9 cellular contexts compared by ENCODE assay signal in the genomic region with DNA sequence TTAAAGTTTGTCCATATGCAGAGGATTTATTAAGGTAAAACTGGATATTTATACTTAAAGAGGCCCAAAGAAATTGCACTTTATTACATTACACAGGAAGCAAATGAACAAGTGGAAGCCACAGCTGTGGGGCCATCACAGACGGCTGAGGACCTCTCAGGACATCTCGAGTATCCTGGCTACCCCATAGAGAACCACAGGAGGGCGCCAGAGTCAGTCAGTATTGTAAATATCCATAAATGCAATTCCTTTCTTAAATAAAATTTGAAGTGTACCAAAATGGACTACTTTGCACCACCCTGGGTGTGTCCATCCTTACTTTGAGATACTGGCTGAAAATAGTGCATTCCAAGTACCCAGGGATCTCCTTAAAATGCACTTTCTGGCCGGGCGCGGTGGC.
DNase-seq lines count a peak whose midpoint lies in the region; ATAC-seq and TF ChIP-seq lines count a peak whose summit lies in the region.
"Had no signal": no experiment of that assay in that cellular context is flagged by ENCODE, and none has a peak within 500 bp of the region (broad histone marks: within the 10 kb centered on the region; RNA-seq: fewer than 3 reads in every experiment).

No MANE protein-coding gene starts in this region.

- no peaks in the 10 kb centered on the region for H3K36me3 ChIP-seq in GM23338 (ENCODE audit: insufficient read depth)

- no peaks in the 10 kb centered on the region for H3K79me2 ChIP-seq in GM23338 (replicated peaks; ENCODE audit: insufficient read depth)

- no peak overlapping the region for H2AFZ ChIP-seq in GM23338

- no peaks in the 10 kb centered on the region for H3K27me3 Mint-ChIP-seq in GM23338 (ENCODE audit: insufficient read depth, low read depth, poor library complexity)
- H3K27me3 Mint-ChIP-seq in T-helper 2 cell treated with Interferon-gamma antibody and Interleukin-4, amounts not matched to agents 5 μg/mL and 100 μg/mL, for 36 hours (ENCODE audit: low read depth): peaks cover 4% of the 10 kb centered on the region

- peaks cover 4% of the 10 kb centered on the region; the same call in 1 of the 2 replicates for H3K4me1 ChIP-seq in GM23338 (ENCODE audit: insufficient read depth)

- no peaks in the 10 kb centered on the region for H3F3A ChIP-seq in GM23338 (replicated peaks; ENCODE audit: low read depth)

- no peaks in the 10 kb centered on the region for H3K27me3 ChIP-seq in GM23338 (ENCODE audit: insufficient read depth)

- H3K9me2 ChIP-seq in GM23338 (ENCODE audit: insufficient read depth): peaks cover 3% of the 10 kb centered on the region; the same call in 1 of the 2 replicates

- TF ChIP-seq CTCF in AG09319 (IDR thresholded peaks at IDR 0.05; ENCODE audit: low read depth, low read length): peak; percentile 63
- peak; percentile 71 to 90 for TF ChIP-seq CTCF in GM23338 (conservative IDR thresholded peaks at IDR 0.05; ENCODE audit: low read depth in 2 of 2)

- no peaks in the 10 kb centered on the region for H3K4me1 Mint-ChIP-seq in GM23338
- no peaks in the 10 kb centered on the region for H3K4me1 Mint-ChIP-seq in T-helper 2 cell treated with Interferon-gamma antibody and Interleukin-4, amounts not matched to agents 5 μg/mL and 100 μg/mL, for 36 hours (ENCODE audit: low read depth)

- H3K9me3 Mint-ChIP-seq in GM23338: peaks cover 8% of the 10 kb centered on the region; the same call in 2 of the 3 replicates
- no peaks in the 10 kb centered on the region for H3K9me3 Mint-ChIP-seq in T-helper 2 cell treated with Interferon-gamma antibody and Interleukin-4, amounts not matched to agents 5 μg/mL and 100 μg/mL, for 36 hours

- H3K27ac ChIP-seq in GM23338 (ENCODE audit: low read depth): no peak overlapping the region
- H3K27ac ChIP-seq: skin epidermis had no signal

- H3K4me2 ChIP-seq in GM23338: no peak overlapping the region

- peaks cover 8% of the 10 kb centered on the region; the same call in 2 of the 3 replicates for H3K36me3 Mint-ChIP-seq in GM23338 (ENCODE audit: low read depth)
- no peaks in the 10 kb centered on the region for H3K36me3 Mint-ChIP-seq in T-helper 2 cell treated with Interferon-gamma antibody and Interleukin-4, amounts not matched to agents 5 μg/mL and 100 μg/mL, for 36 hours (ENCODE audit: low read depth)

- no peak for DNase-seq in AG09319 (ENCODE audit: extremely low read depth, low read depth)
- peak; percentile 80 for DNase-seq in GM23338 (ENCODE audit: low spot score)
- peak; percentile 20 for DNase-seq in T-helper 2 cell treated with Interferon-gamma antibody and Interleukin-4, amounts not matched to agents 5 μg/mL and 100 μg/mL, for 36 hours (ENCODE audit: low spot score)
- peak; percentile 46 for DNase-seq in glomerular visceral epithelial cell (ENCODE audit: extremely low spot score)
- no peak for DNase-seq in HuH-7.5 (ENCODE audit: low spot score)

- H3K27ac Mint-ChIP-seq in GM23338: no peak overlapping the region
- H3K27ac Mint-ChIP-seq in T-helper 2 cell treated with Interferon-gamma antibody and Interleukin-4, amounts not matched to agents 5 μg/mL and 100 μg/mL, for 36 hours: no peak overlapping the region

- no peak overlapping the region for H3K4me3 Mint-ChIP-seq in GM23338
- no peak overlapping the region for H3K4me3 Mint-ChIP-seq in T-helper 2 cell treated with Interferon-gamma antibody and Interleukin-4, amounts not matched to agents 5 μg/mL and 100 μg/mL, for 36 hours

- peak; percentile 75 for ATAC-seq in GM23338
- ATAC-seq in GM21367 (IDR thresholded peaks at IDR 0.05; ENCODE audit: unreplicated experiment): no peak
- no peak for ATAC-seq in HG02884 (IDR thresholded peaks at IDR 0.05; ENCODE audit: unreplicated experiment)
- no peak for ATAC-seq in GM21529 (IDR thresholded peaks at IDR 0.05; ENCODE audit: unreplicated experiment)

- no peak overlapping the region for H3K4me3 ChIP-seq in GM23338
- H3K4me3 ChIP-seq: skin epidermis had no signal

- no peaks in the 10 kb centered on the region for H4K20me1 ChIP-seq in GM23338 (replicated peaks; ENCODE audit: insufficient read depth)

TF ChIP-seq in GM23338, 12 proteins besides CTCF, POLR2A, EP300 and RAD21:
- TF ChIP-seq, protein P1, sequence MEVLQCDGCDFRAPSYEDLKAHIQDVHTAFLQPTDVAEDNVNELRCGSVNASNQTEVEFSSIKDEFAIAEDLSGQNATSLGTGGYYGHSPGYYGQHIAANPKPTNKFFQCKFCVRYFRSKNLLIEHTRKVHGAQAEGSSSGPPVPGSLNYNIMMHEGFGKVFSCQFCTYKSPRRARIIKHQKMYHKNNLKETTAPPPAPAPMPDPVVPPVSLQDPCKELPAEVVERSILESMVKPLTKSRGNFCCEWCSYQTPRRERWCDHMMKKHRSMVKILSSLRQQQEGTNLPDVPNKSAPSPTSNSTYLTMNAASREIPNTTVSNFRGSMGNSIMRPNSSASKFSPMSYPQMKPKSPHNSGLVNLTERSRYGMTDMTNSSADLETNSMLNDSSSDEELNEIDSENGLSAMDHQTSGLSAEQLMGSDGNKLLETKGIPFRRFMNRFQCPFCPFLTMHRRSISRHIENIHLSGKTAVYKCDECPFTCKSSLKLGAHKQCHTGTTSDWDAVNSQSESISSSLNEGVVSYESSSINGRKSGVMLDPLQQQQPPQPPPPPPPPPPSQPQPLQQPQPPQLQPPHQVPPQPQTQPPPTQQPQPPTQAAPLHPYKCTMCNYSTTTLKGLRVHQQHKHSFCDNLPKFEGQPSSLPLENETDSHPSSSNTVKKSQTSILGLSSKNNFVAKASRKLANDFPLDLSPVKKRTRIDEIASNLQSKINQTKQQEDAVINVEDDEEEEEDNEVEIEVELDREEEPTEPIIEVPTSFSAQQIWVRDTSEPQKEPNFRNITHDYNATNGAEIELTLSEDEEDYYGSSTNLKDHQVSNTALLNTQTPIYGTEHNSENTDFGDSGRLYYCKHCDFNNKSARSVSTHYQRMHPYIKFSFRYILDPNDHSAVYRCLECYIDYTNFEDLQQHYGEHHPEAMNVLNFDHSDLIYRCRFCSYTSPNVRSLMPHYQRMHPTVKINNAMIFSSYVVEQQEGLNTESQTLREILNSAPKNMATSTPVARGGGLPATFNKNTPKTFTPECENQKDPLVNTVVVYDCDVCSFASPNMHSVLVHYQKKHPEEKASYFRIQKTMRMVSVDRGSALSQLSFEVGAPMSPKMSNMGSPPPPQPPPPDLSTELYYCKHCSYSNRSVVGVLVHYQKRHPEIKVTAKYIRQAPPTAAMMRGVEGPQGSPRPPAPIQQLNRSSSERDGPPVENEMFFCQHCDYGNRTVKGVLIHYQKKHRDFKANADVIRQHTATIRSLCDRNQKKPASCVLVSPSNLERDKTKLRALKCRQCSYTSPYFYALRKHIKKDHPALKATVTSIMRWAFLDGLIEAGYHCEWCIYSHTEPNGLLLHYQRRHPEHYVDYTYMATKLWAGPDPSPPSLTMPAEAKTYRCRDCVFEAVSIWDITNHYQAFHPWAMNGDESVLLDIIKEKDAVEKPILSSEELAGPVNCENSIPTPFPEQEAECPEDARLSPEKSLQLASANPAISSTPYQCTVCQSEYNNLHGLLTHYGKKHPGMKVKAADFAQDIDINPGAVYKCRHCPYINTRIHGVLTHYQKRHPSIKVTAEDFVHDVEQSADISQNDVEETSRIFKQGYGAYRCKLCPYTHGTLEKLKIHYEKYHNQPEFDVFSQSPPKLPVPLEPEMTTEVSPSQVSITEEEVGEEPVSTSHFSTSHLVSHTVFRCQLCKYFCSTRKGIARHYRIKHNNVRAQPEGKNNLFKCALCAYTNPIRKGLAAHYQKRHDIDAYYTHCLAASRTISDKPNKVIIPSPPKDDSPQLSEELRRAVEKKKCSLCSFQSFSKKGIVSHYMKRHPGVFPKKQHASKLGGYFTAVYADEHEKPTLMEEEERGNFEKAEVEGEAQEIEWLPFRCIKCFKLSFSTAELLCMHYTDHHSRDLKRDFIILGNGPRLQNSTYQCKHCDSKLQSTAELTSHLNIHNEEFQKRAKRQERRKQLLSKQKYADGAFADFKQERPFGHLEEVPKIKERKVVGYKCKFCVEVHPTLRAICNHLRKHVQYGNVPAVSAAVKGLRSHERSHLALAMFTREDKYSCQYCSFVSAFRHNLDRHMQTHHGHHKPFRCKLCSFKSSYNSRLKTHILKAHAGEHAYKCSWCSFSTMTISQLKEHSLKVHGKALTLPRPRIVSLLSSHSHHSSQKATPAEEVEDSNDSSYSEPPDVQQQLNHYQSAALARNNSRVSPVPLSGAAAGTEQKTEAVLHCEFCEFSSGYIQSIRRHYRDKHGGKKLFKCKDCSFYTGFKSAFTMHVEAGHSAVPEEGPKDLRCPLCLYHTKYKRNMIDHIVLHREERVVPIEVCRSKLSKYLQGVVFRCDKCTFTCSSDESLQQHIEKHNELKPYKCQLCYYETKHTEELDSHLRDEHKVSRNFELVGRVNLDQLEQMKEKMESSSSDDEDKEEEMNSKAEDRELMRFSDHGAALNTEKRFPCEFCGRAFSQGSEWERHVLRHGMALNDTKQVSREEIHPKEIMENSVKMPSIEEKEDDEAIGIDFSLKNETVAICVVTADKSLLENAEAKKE (CRISPR knock-in tag; IDR thresholded peaks at IDR 0.05): peak; percentile 45; the same call in 1 of the 2 replicates
- no peak for TF ChIP-seq STAT1 (IDR thresholded peaks at IDR 0.05; ENCODE audit: unreplicated experiment)
TF ChIP-seq in GM23338: peak in this region for 1.

Comparison
In these comparisons a context has a peak if more than half of its experiments do, and no peak if none do; other contexts are left out.
1. DNase-seq: peak in GM23338 (single experiment), T-helper 2 cell treated with Interferon-gamma antibody and Interleukin-4, amounts not matched to agents 5 μg/mL and 100 μg/mL, for 36 hours (single experiment) and glomerular visceral epithelial cell (single experiment); none in AG09319 (single experiment) and HuH-7.5 (single experiment).